ENCODE assay signal across 23 cellular contexts in genomic region chr20:24116611-24117010, GRCh38.
"Had no signal": no experiment of that assay in that cellular context is flagged by ENCODE, and none has a peak within 500 bp of the region (broad histone marks: within the 10 kb centered on the region; RNA-seq: fewer than 3 reads in every experiment).

No MANE protein-coding gene starts in this region.

- H3K27ac ChIP-seq: hepatocyte, left ventricle myocardium inferior, lower lobe of right lung, parathyroid adenoma, prostate gland, right lobe of liver, suprapubic skin, thyroid gland, upper lobe of left lung, uterus had no signal

- H3K9me3 Mint-ChIP-seq: memory B cell; natural killer cell treated with Interleukin-12 subunit alpha and Interleukin-12 subunit beta and Interleukin-15 and Interleukin-18, amount 100 ng/mL, for 72 hours; stimulated activated effector memory CD8-positive, alpha-beta T cell treated with anti-CD3 and anti-CD28 coated beads, Interleukin-12 subunit alpha, Interleukin-12 subunit beta, amount 100 ng/mL, for 72 hours had no signal

- H3K36me3 Mint-ChIP-seq: memory B cell; natural killer cell treated with Interleukin-12 subunit alpha and Interleukin-12 subunit beta and Interleukin-15 and Interleukin-18, amount 100 ng/mL, for 72 hours; stimulated activated effector memory CD8-positive, alpha-beta T cell treated with anti-CD3 and anti-CD28 coated beads, Interleukin-12 subunit alpha, Interleukin-12 subunit beta, amount 100 ng/mL, for 72 hours had no signal

- H3K4me3 ChIP-seq: dorsolateral prefrontal cortex, hepatocyte, left ventricle myocardium inferior, lower lobe of right lung, prostate gland, right lobe of liver, suprapubic skin, thyroid gland, upper lobe of left lung, uterus had no signal

- H3K9ac ChIP-seq: parathyroid adenoma had no signal

- ATAC-seq: left cardiac atrium; lower lobe of right lung; natural killer cell treated with Interleukin-12 subunit alpha and Interleukin-12 subunit beta and Interleukin-15 and Interleukin-18, amount 100 ng/mL, for 72 hours; right lobe of liver; stimulated activated effector memory CD8-positive, alpha-beta T cell treated with anti-CD3 and anti-CD28 coated beads, Interleukin-12 subunit alpha, Interleukin-12 subunit beta, amount 100 ng/mL, for 72 hours; stimulated activated naive CD8-positive, alpha-beta T cell treated with anti-CD3 and anti-CD28 coated beads, Interleukin-15, Interleukin-2, amounts not matched to agents 100 U/mL and 50 U/mL, for 24 hours had no signal

- H3K9me3 ChIP-seq: left ventricle myocardium inferior, lower lobe of right lung, prostate gland, right lobe of liver, suprapubic skin, thyroid gland, upper lobe of left lung, uterus had no signal

- H3K4me2 ChIP-seq: hepatocyte had no signal

- H3K27me3 ChIP-seq: hepatocyte, right lobe of liver, thyroid gland, upper lobe of left lung, uterus had no signal

- H3K27ac Mint-ChIP-seq: memory B cell had no signal

- H3K4me3 Mint-ChIP-seq: memory B cell; natural killer cell treated with Interleukin-12 subunit alpha and Interleukin-12 subunit beta and Interleukin-15 and Interleukin-18, amount 100 ng/mL, for 72 hours; stimulated activated effector memory CD8-positive, alpha-beta T cell treated with anti-CD3 and anti-CD28 coated beads, Interleukin-12 subunit alpha, Interleukin-12 subunit beta, amount 100 ng/mL, for 72 hours had no signal

- H3K4me1 Mint-ChIP-seq: stimulated activated effector memory CD8-positive, alpha-beta T cell treated with anti-CD3 and anti-CD28 coated beads, Interleukin-12 subunit alpha, Interleukin-12 subunit beta, amount 100 ng/mL, for 72 hours had no signal

- DNase-seq: dorsolateral prefrontal cortex; effector CD8-positive, alpha-beta T cell; foreskin melanocyte; head of caudate nucleus; kidney; left cardiac atrium; left ventricle myocardium inferior; lower lobe of right lung; midbrain; right lobe of liver; stimulated activated CD4-positive, alpha-beta T cell treated with anti-CD3 and anti-CD28 coated beads, Interleukin-4, amount 100 ng/mL, for 1 hour; stimulated activated CD8-positive, alpha-beta memory T cell treated with anti-CD3 and anti-CD28 coated beads, Interleukin-4, amount 100 ng/mL, for 48 hours; stimulated activated naive CD8-positive, alpha-beta T cell treated with anti-CD3 and anti-CD28 coated beads, Interleukin-15, Interleukin-2, amounts not matched to agents 100 U/mL and 50 U/mL, for 24 hours; thyroid gland; upper lobe of left lung; uterus had no signal

- H3K36me3 ChIP-seq: left ventricle myocardium inferior, lower lobe of right lung, prostate gland, right lobe of liver, suprapubic skin, thyroid gland, upper lobe of left lung, uterus had no signal

- H3K4me1 ChIP-seq: lower lobe of right lung, parathyroid adenoma, prostate gland, right lobe of liver, thyroid gland, upper lobe of left lung, uterus had no signal
